ENCODE assay signal across 11 cellular contexts in genomic region chr12:31868980-31869379, GRCh38.
DNase-seq lines count a peak whose midpoint lies in the region; ATAC-seq, FAIRE-seq and TF ChIP-seq lines count a peak whose summit lies in the region.
"Had no signal": no experiment of that assay in that cellular context is flagged by ENCODE, and none has a peak within 500 bp of the region (broad histone marks: within the 10 kb centered on the region; RNA-seq: fewer than 3 reads in every experiment).

No MANE protein-coding gene starts in this region.

- H3K36me3 ChIP-seq in heart right ventricle: no peaks in the 10 kb centered on the region
- H3K36me3 ChIP-seq: Peyer's patch had no signal

- CTCF ChIA-PET in RWPE1 (lab: Yijun Ruan, JAX): interaction anchor here (0.6 kb wide), 1 partner anchor 176 kb away, joined by 3 read pairs; no protein-coding TSS in a partner anchor

- peak; percentile 55 for DNase-seq in AG10803 (ENCODE audit: low read depth)
- peak; percentile 10 for DNase-seq in HPDE6-E6E7 (ENCODE audit: extremely low spot score)
- peak; percentile 31 for DNase-seq in RWPE1 (ENCODE audit: low spot score)
- peak; percentile 36 to 69 for DNase-seq in heart right ventricle
- DNase-seq in GM19238 (ENCODE audit: insufficient read length, low spot score): no peak
- no peak for DNase-seq in hippocampal formation (lab: John Stamatoyannopoulos, UW)
- no peak for DNase-seq in HTR-8/SVneo (ENCODE audit: insufficient read length, low spot score)
- DNase-seq: activated CD8-positive, alpha-beta memory T cell treated with anti-CD3 and anti-CD28 coated beads, Interleukin-2, amount 10 ng/mL, durations not matched to agents 7 days and 5 days; CD8-positive, alpha-beta memory T cell; Peyer's patch had no signal

- no peak for FAIRE-seq in HTR-8/SVneo (lab: Jason Lieb, UNC)

- H3K4me3 ChIP-seq in AG10803 (ENCODE audit: low read length): no peak overlapping the region
- H3K4me3 ChIP-seq in heart right ventricle: no peak overlapping the region
- H3K4me3 ChIP-seq: Peyer's patch had no signal

- TF ChIP-seq CTCF in AG10803 (conservative IDR thresholded peaks at IDR 0.05; ENCODE audit: low read length): no peak
- TF ChIP-seq CTCF in RWPE1 (conservative IDR thresholded peaks at IDR 0.05; ENCODE audit: low read depth): no peak
- TF ChIP-seq CTCF in heart right ventricle (IDR thresholded peaks at IDR 0.05): no peak

- 24 to 32% methylated on average over 2 of the region's 2 CpGs for WGBS in heart right ventricle, 2 donors

- POLR2A ChIA-PET in RWPE1 (lab: Yijun Ruan, JAX; ENCODE audit: low non-redundant PET): no interaction called here

- intact Hi-C loops in heart right ventricle (cut with DNase I): loop anchor here in 1 of 10 donors (5.0 to 10.0 kb wide), 2 partner anchors 86 to 142 kb away; partner anchors contain the start of genes AMN1 and RESF1

- H3K27me3 ChIP-seq in heart right ventricle: no peaks in the 10 kb centered on the region
- H3K27me3 ChIP-seq: Peyer's patch had no signal

- H3K4me1 ChIP-seq in heart right ventricle: peaks cover 0 to 6% (median 2%) of the 10 kb centered on the region in 9 donors
- H3K4me1 ChIP-seq: Peyer's patch had no signal

- H3K27ac ChIP-seq in RWPE1 (no peak overlapping the region), heart right ventricle (no peak overlapping the region)
- H3K27ac ChIP-seq: Peyer's patch had no signal

- ATAC-seq in heart right ventricle: peak in 6 of 8 donors; percentile 45 to 75 (median 64)
- no peak for ATAC-seq in GM18511 (IDR thresholded peaks at IDR 0.05; ENCODE audit: unreplicated experiment)
- ATAC-seq: activated CD8-positive, alpha-beta memory T cell treated with anti-CD3 and anti-CD28 coated beads, Interleukin-2, amount 10 ng/mL, durations not matched to agents 7 days and 5 days had no signal

- peaks cover 0 to 18% (median 0%) of the 10 kb centered on the region in 11 donors for H3K9me3 ChIP-seq in heart right ventricle
- H3K9me3 ChIP-seq: Peyer's patch had no signal

Comparison
In these comparisons a context has a peak if more than half of its experiments do, and no peak if none do; other contexts are left out.
1. DNase-seq: peak in AG10803 (single experiment), HPDE6-E6E7 (single experiment), RWPE1 (single experiment) and heart right ventricle (2 of 2); none in GM19238 (single experiment), hippocampal formation (0 of 2) and HTR-8/SVneo (single experiment).